1 cellular context compared by ENCODE assay signal in genomic region chr2:69741281-69742169, GRCh38.
TF ChIP-seq lines count a peak whose summit lies in the region.

TSS of gene ANXA4 (plus strand) at chr2:69742134. CDS start at chr2:69781566, 39,432 bp downstream.

TF ChIP-seq in HepG2, 621 proteins besides CTCF, POLR2A, EP300 and RAD21 (continued from another document and continues in another):
- TF ChIP-seq ZNF839 (CRISPR knock-in tag; IDR thresholded peaks at IDR 0.05; ENCODE audit: borderline replicate concordance) (no peak; the same call in 1 of the 2 replicates), PRMT3 (CRISPR knock-in tag; IDR thresholded peaks at IDR 0.05; ENCODE audit: borderline replicate concordance, low read depth) (no peak), KDM2A (CRISPR knock-in tag; IDR thresholded peaks at IDR 0.05; ENCODE audit: borderline replicate concordance, low read depth) (peak; percentile 73), SUZ12 (IDR thresholded peaks at IDR 0.05; ENCODE audit: low read depth, low read length) (no peak), SOX6 (IDR thresholded peaks at IDR 0.05) (no peak), SOX6 (CRISPR knock-in tag; IDR thresholded peaks at IDR 0.05) (peak; percentile 72), ZNF660 (CRISPR knock-in tag; IDR thresholded peaks at IDR 0.05; ENCODE audit: borderline replicate concordance, low read depth) (no peak), FOXM1 (CRISPR knock-in tag; IDR thresholded peaks at IDR 0.05) (no peak), ZBTB21 (CRISPR knock-in tag; IDR thresholded peaks at IDR 0.05) (no peak), HNRNPL (IDR thresholded peaks at IDR 0.05; ENCODE audit: low read depth, low read length) (no peak), JDP2 (CRISPR knock-in tag; IDR thresholded peaks at IDR 0.05; ENCODE audit: borderline replicate concordance) (no peak), STAT5B (CRISPR knock-in tag; IDR thresholded peaks at IDR 0.05) (0 out of 2 replicates have a peak, but pooled peaks have one; percentile 23), KMT2A (CRISPR knock-in tag; IDR thresholded peaks at IDR 0.05) (peak; percentile 86), PHF20 (CRISPR knock-in tag; IDR thresholded peaks at IDR 0.05) (peak; percentile 78), ELF1 (CRISPR knock-in tag; IDR thresholded peaks at IDR 0.05) (peak; percentile 89), ZNF775 (CRISPR knock-in tag; IDR thresholded peaks at IDR 0.05; ENCODE audit: borderline replicate concordance) (peak; percentile 96), ZNF382 (CRISPR knock-in tag; IDR thresholded peaks at IDR 0.05; ENCODE audit: borderline replicate concordance) (no peak), ZNF337 (CRISPR knock-in tag; IDR thresholded peaks at IDR 0.05; ENCODE audit: borderline replicate concordance, low read depth) (peak; percentile 83; the same call in 1 of the 2 replicates), MTA1 (CRISPR knock-in tag; IDR thresholded peaks at IDR 0.05; ENCODE audit: borderline replicate concordance) (peak; percentile 96), PCBP1 (IDR thresholded peaks at IDR 0.05; ENCODE audit: borderline replicate concordance, low read depth, low read length) (peak; percentile 78; the same call in 1 of the 2 replicates), ARID2 (CRISPR knock-in tag; IDR thresholded peaks at IDR 0.05; ENCODE audit: borderline replicate concordance) (peak; percentile 92; the same call in 1 of the 2 replicates), PHF8 (CRISPR knock-in tag; IDR thresholded peaks at IDR 0.05) (peak; percentile 85), ZNF350 (CRISPR knock-in tag; IDR thresholded peaks at IDR 0.05; ENCODE audit: borderline replicate concordance, low read depth) (peak; percentile 50), PAWR (CRISPR knock-in tag; IDR thresholded peaks at IDR 0.05; ENCODE audit: borderline replicate concordance) (peak; percentile 76; the same call in 1 of the 2 replicates), ZFX (CRISPR knock-in tag; IDR thresholded peaks at IDR 0.05; ENCODE audit: low read depth) (peak; percentile 100), RARA (CRISPR knock-in tag; IDR thresholded peaks at IDR 0.05) (peak; percentile 59), MIER2 (CRISPR knock-in tag; IDR thresholded peaks at IDR 0.05) (no peak), WIZ (CRISPR knock-in tag; IDR thresholded peaks at IDR 0.05) (no peak), SP2 (CRISPR knock-in tag; IDR thresholded peaks at IDR 0.05) (no peak), MATR3 (CRISPR knock-in tag; IDR thresholded peaks at IDR 0.05) (no peak), SIX1 (CRISPR knock-in tag; IDR thresholded peaks at IDR 0.05; ENCODE audit: borderline replicate concordance) (no peak), ZBTB26 (CRISPR knock-in tag; IDR thresholded peaks at IDR 0.05; ENCODE audit: borderline replicate concordance) (peak; percentile 51), ZNF550 (CRISPR knock-in tag; IDR thresholded peaks at IDR 0.05; ENCODE audit: borderline replicate concordance) (no peak), PHB2 (IDR thresholded peaks at IDR 0.05; ENCODE audit: partially characterized antibody) (no peak), SMAD1 (CRISPR knock-in tag; IDR thresholded peaks at IDR 0.05; ENCODE audit: borderline replicate concordance, low read depth) (peak; percentile 52; the same call in 1 of the 2 replicates), SRSF4 (IDR thresholded peaks at IDR 0.05; ENCODE audit: low read depth, low read length, poor library complexity, severe bottlenecking) (no peak), ZNF343 (CRISPR knock-in tag; IDR thresholded peaks at IDR 0.05) (peak; percentile 87; the same call in 1 of the 2 replicates), ZNF883 (CRISPR knock-in tag; IDR thresholded peaks at IDR 0.05; ENCODE audit: not compliant biosample characterization) (peak; percentile 60), TBX2 (CRISPR knock-in tag; IDR thresholded peaks at IDR 0.05; ENCODE audit: borderline replicate concordance) (peak; percentile 95), MIXL1 (CRISPR knock-in tag; IDR thresholded peaks at IDR 0.05) (no peak), NR1H2 (CRISPR knock-in tag; IDR thresholded peaks at IDR 0.05; ENCODE audit: borderline replicate concordance, low read depth) (peak; percentile 54; the same call in 1 of the 2 replicates), MED13 (CRISPR knock-in tag; IDR thresholded peaks at IDR 0.05) (peak; percentile 61; the same call in 1 of the 2 replicates), ATM (IDR thresholded peaks at IDR 0.05; ENCODE audit: borderline replicate concordance) (no peak), ZNF24 (IDR thresholded peaks at IDR 0.05) (no peak), TFDP2 (CRISPR knock-in tag; IDR thresholded peaks at IDR 0.05) (peak; percentile 74), MNT (IDR thresholded peaks at IDR 0.05) (peak; percentile 31; the same call in 1 of the 2 replicates), HCFC1 (IDR thresholded peaks at IDR 0.05; ENCODE audit: low read depth, low read length) (no peak), MXD1 (CRISPR knock-in tag; IDR thresholded peaks at IDR 0.05) (peak; percentile 83), DPF2 (CRISPR knock-in tag; IDR thresholded peaks at IDR 0.05; ENCODE audit: borderline replicate concordance, low read depth) (no peak), ZNF562 (CRISPR knock-in tag; IDR thresholded peaks at IDR 0.05; ENCODE audit: borderline replicate concordance) (no peak), LBX2 (CRISPR knock-in tag; IDR thresholded peaks at IDR 0.05; ENCODE audit: borderline replicate concordance) (no peak)
- TF ChIP-seq, protein P1, sequence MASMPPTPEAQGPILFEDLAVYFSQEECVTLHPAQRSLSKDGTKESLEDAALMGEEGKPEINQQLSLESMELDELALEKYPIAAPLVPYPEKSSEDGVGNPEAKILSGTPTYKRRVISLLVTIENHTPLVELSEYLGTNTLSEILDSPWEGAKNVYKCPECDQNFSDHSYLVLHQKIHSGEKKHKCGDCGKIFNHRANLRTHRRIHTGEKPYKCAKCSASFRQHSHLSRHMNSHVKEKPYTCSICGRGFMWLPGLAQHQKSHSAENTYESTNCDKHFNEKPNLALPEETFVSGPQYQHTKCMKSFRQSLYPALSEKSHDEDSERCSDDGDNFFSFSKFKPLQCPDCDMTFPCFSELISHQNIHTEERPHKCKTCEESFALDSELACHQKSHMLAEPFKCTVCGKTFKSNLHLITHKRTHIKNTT (CRISPR knock-in tag; IDR thresholded peaks at IDR 0.05): no peak
- TF ChIP-seq, protein P2, sequence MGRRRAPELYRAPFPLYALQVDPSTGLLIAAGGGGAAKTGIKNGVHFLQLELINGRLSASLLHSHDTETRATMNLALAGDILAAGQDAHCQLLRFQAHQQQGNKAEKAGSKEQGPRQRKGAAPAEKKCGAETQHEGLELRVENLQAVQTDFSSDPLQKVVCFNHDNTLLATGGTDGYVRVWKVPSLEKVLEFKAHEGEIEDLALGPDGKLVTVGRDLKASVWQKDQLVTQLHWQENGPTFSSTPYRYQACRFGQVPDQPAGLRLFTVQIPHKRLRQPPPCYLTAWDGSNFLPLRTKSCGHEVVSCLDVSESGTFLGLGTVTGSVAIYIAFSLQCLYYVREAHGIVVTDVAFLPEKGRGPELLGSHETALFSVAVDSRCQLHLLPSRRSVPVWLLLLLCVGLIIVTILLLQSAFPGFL (CRISPR knock-in tag; IDR thresholded peaks at IDR 0.05): no peak
- TF ChIP-seq, protein P3, sequence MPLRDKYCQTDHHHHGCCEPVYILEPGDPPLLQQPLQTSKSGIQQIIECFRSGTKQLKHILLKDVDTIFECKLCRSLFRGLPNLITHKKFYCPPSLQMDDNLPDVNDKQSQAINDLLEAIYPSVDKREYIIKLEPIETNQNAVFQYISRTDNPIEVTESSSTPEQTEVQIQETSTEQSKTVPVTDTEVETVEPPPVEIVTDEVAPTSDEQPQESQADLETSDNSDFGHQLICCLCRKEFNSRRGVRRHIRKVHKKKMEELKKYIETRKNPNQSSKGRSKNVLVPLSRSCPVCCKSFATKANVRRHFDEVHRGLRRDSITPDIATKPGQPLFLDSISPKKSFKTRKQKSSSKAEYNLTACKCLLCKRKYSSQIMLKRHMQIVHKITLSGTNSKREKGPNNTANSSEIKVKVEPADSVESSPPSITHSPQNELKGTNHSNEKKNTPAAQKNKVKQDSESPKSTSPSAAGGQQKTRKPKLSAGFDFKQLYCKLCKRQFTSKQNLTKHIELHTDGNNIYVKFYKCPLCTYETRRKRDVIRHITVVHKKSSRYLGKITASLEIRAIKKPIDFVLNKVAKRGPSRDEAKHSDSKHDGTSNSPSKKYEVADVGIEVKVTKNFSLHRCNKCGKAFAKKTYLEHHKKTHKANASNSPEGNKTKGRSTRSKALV (CRISPR knock-in tag; IDR thresholded peaks at IDR 0.05): peak; percentile 98
- TF ChIP-seq, protein P4, sequence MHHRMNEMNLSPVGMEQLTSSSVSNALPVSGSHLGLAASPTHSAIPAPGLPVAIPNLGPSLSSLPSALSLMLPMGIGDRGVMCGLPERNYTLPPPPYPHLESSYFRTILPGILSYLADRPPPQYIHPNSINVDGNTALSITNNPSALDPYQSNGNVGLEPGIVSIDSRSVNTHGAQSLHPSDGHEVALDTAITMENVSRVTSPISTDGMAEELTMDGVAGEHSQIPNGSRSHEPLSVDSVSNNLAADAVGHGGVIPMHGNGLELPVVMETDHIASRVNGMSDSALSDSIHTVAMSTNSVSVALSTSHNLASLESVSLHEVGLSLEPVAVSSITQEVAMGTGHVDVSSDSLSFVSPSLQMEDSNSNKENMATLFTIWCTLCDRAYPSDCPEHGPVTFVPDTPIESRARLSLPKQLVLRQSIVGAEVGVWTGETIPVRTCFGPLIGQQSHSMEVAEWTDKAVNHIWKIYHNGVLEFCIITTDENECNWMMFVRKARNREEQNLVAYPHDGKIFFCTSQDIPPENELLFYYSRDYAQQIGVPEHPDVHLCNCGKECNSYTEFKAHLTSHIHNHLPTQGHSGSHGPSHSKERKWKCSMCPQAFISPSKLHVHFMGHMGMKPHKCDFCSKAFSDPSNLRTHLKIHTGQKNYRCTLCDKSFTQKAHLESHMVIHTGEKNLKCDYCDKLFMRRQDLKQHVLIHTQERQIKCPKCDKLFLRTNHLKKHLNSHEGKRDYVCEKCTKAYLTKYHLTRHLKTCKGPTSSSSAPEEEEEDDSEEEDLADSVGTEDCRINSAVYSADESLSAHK (CRISPR knock-in tag; IDR thresholded peaks at IDR 0.05; ENCODE audit: borderline replicate concordance): no peak
- TF ChIP-seq, protein P5, sequence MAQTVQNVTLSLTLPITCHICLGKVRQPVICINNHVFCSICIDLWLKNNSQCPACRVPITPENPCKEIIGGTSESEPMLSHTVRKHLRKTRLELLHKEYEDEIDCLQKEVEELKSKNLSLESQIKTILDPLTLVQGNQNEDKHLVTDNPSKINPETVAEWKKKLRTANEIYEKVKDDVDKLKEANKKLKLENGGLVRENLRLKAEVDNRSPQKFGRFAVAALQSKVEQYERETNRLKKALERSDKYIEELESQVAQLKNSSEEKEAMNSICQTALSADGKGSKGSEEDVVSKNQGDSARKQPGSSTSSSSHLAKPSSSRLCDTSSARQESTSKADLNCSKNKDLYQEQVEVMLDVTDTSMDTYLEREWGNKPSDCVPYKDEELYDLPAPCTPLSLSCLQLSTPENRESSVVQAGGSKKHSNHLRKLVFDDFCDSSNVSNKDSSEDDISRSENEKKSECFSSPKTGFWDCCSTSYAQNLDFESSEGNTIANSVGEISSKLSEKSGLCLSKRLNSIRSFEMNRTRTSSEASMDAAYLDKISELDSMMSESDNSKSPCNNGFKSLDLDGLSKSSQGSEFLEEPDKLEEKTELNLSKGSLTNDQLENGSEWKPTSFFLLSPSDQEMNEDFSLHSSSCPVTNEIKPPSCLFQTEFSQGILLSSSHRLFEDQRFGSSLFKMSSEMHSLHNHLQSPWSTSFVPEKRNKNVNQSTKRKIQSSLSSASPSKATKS (CRISPR knock-in tag; IDR thresholded peaks at IDR 0.05): no peak
- TF ChIP-seq, protein P6, sequence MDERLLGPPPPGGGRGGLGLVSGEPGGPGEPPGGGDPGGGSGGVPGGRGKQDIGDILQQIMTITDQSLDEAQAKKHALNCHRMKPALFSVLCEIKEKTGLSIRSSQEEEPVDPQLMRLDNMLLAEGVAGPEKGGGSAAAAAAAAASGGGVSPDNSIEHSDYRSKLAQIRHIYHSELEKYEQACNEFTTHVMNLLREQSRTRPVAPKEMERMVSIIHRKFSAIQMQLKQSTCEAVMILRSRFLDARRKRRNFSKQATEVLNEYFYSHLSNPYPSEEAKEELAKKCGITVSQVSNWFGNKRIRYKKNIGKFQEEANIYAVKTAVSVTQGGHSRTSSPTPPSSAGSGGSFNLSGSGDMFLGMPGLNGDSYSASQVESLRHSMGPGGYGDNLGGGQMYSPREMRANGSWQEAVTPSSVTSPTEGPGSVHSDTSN (CRISPR knock-in tag; IDR thresholded peaks at IDR 0.05): no peak
